Comparison of ENCODE assay signal across 10 cellular contexts in the genomic region with DNA sequence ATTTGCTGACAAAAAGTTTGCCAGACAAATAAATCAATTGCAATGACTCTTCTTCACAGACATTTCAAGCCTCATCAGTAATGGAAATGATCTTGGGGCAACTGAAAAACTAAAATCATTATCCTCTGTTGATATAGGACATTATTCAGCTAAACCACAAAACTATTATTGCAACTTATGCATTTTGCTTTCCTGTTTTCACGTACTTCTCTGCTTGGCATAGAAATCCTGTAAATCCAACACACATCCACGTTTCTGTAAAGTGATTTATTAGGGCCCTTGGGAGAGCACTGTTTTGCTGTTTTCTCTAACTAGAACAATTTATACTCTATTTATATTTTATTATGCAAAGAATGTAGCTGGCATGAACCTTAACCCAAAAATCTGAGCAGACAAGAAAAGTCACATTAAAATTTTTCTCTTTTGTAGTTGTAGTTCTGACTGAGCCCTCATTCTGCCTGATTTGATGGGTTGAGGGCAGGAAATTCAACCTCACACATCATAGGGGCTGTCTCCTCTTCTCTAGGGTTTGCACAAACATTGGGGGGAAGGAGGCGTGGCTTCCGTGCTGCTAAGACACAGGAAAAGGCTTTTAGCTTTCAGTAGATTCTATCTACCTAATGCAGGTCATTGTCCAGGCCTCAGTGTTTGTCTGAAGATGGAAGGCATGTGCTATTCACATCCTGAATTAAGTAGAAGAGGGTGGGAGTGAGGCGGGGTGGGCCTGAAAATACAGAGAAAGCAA. TPM values are rescaled to one million over a fixed set of nuclear protein-coding genes. Genes with fewer than 3 reads are reported as not detected.
DNase-seq lines count a peak whose midpoint lies in the region; ATAC-seq and TF ChIP-seq lines count a peak whose summit lies in the region.
"Had no signal": no experiment of that assay in that cellular context is flagged by ENCODE, and none has a peak within 500 bp of the region (broad histone marks: within the 10 kb centered on the region; RNA-seq: fewer than 3 reads in every experiment).

No MANE protein-coding gene starts in this region.

- H3K36me3 ChIP-seq in Karpas-422 (ENCODE audit: insufficient read depth, low read length), result no peaks in the 10 kb centered on the region
- H3K36me3 ChIP-seq: sigmoid colon had no signal

- POLR2A ChIA-PET in activated CD8-positive, alpha-beta T cell treated with anti-CD3 and anti-CD28 coated beads for 36 hours (lab: Charles Lee), result no interaction called here
- POLR2A ChIA-PET in GM10248 (lab: Yijun Ruan, JAX), result no interaction called here

- peaks cover 8% of the 10 kb centered on the region for H3K36me3 Mint-ChIP-seq in activated CD8-positive, alpha-beta T cell treated with anti-CD3 and anti-CD28 coated beads for 36 hours (ENCODE audit: low read depth)

- peak overlapping the region; percentile 88 for H3K27ac Mint-ChIP-seq in activated CD8-positive, alpha-beta T cell treated with anti-CD3 and anti-CD28 coated beads for 36 hours

- no peaks in the 10 kb centered on the region for H4K20me1 ChIP-seq in Karpas-422 (ENCODE audit: insufficient read depth, low read depth, low read length)

- CTCF ChIA-PET in activated CD8-positive, alpha-beta T cell treated with anti-CD3 and anti-CD28 coated beads for 36 hours (lab: Charles Lee), result interaction anchor here (0.9 to 1.4 kb wide), 3 partner anchors 62 to 316 kb away, joined by 3 to 5 read pairs (median 3); no protein-coding TSS in a partner anchor
- CTCF ChIA-PET in GM10248 (lab: Yijun Ruan, JAX), result no interaction called here

- peak overlapping the region; percentile 55 for H3K4me3 Mint-ChIP-seq in activated CD8-positive, alpha-beta T cell treated with anti-CD3 and anti-CD28 coated beads for 36 hours

- H3K9me3 Mint-ChIP-seq in activated CD8-positive, alpha-beta T cell treated with anti-CD3 and anti-CD28 coated beads for 36 hours, result peaks cover 2% of the 10 kb centered on the region

- no peaks in the 10 kb centered on the region for H3K9me3 ChIP-seq in Karpas-422 (ENCODE audit: low read length)
- H3K9me3 ChIP-seq: sigmoid colon had no signal

- 0 out of 2 replicates have a peak overlapping the region, but pooled peaks have one; percentile 12 for H3K27ac ChIP-seq in Karpas-422 (ENCODE audit: low read length)

- TF ChIP-seq CTCF in activated CD8-positive, alpha-beta T cell treated with anti-CD3 and anti-CD28 coated beads for 36 hours (IDR thresholded peaks at IDR 0.05), result no peak
- TF ChIP-seq CTCF in GM10248 (IDR thresholded peaks at IDR 0.05; ENCODE audit: control extremely low read depth, extremely low read depth, low read depth, missing control alignments), result no peak

- H2AFZ ChIP-seq in Karpas-422 (ENCODE audit: low read length), result no peak overlapping the region

- H3K9ac ChIP-seq in Karpas-422 (ENCODE audit: low read length), result no peak overlapping the region

- intact Hi-C loops in activated CD8-positive, alpha-beta T cell treated with anti-CD3 and anti-CD28 coated beads for 36 hours (cut with micrococcal nuclease), result no loop called here

- H3K4me1 ChIP-seq in Karpas-422 (ENCODE audit: low read length), result peaks cover 7% of the 10 kb centered on the region

- H3K27me3 Mint-ChIP-seq in activated CD8-positive, alpha-beta T cell treated with anti-CD3 and anti-CD28 coated beads for 36 hours, result no peaks in the 10 kb centered on the region

- no peaks in the 10 kb centered on the region for H3K9me2 ChIP-seq in Karpas-422 (replicated peaks; ENCODE audit: insufficient read depth, low read length)

- no peak overlapping the region for H3K4me3 ChIP-seq in Karpas-422 (ENCODE audit: low read length)
- H3K4me3 ChIP-seq: GM12878, sigmoid colon had no signal

- no peaks in the 10 kb centered on the region for H3K27me3 ChIP-seq in Karpas-422 (ENCODE audit: low read length)
- H3K27me3 ChIP-seq: sigmoid colon had no signal

- H3K4me1 Mint-ChIP-seq in activated CD8-positive, alpha-beta T cell treated with anti-CD3 and anti-CD28 coated beads for 36 hours (ENCODE audit: low read depth), result peaks cover 56% of the 10 kb centered on the region

- ATAC-seq in activated CD8-positive, alpha-beta T cell treated with anti-CD3 and anti-CD28 coated beads for 36 hours, result peak; percentile 89
- ATAC-seq in esophagus mucosa (peak; percentile 23), GM21526 (IDR thresholded peaks at IDR 0.05; ENCODE audit: low FRiP score, unreplicated experiment) (no peak), GM19455 (IDR thresholded peaks at IDR 0.05; ENCODE audit: unreplicated experiment) (no peak)
- ATAC-seq: GM12878 had no signal

- no peak overlapping the region for H3K4me2 ChIP-seq in Karpas-422 (ENCODE audit: low read depth, low read length, poor library complexity, severe bottlenecking)

- DNase-seq in Karpas-422 (no peak), NCI-H446 treated with DMSO at 0.1 percent for 48 hours (lab: John Stamatoyannopoulos, UW) (no peak), GM10248 (ENCODE audit: extremely low spot score) (no peak)
- DNase-seq in activated CD8-positive, alpha-beta T cell treated with anti-CD3 and anti-CD28 coated beads for 36 hours, result peak; percentile 93
- peak; percentile 29 to 37 for DNase-seq in stimulated activated CD8-positive, alpha-beta memory T cell treated with anti-CD3 and anti-CD28 coated beads, Interleukin-15, amount 100 ng/mL, for 4 hours (ENCODE audit: low read depth in 2 of 2)
- DNase-seq: sigmoid colon had no signal

- no peaks in the 10 kb centered on the region for H3K79me2 ChIP-seq in Karpas-422 (ENCODE audit: low read length)

RNA-seq across cellular contexts. Expression of a gene that starts 11.5 kb away (rescaled TPM):
- total RNA-seq in Karpas-422 (2014; rRNA removed; shearing (Covaris generic); ENCODE audit: low replicate concordance), result 54.8 and 103 TPM in 2 replicates
- total RNA-seq in activated CD8-positive, alpha-beta T cell treated with anti-CD3 and anti-CD28 coated beads for 36 hours, result 100 to 1,000 TPM; 142 to 143 TPM
- 27.0 TPM for total RNA-seq in esophagus mucosa

Comparison
In these comparisons a context has a peak if more than half of its experiments do, and no peak if none do; other contexts are left out.
1. DNase-seq: peak in activated CD8-positive, alpha-beta T cell treated with anti-CD3 and anti-CD28 coated beads for 36 hours (single experiment) and stimulated activated CD8-positive, alpha-beta memory T cell treated with anti-CD3 and anti-CD28 coated beads, Interleukin-15, amount 100 ng/mL, for 4 hours (2 of 2); none in Karpas-422 (single experiment), NCI-H446 treated with DMSO at 0.1 percent for 48 hours (single experiment) and GM10248 (single experiment).
2. ATAC-seq: peak in activated CD8-positive, alpha-beta T cell treated with anti-CD3 and anti-CD28 coated beads for 36 hours (single experiment) and esophagus mucosa (single experiment); none in GM21526 (single experiment) and GM19455 (single experiment).